In genomic region chr6:41638801-41639555, GRCh38 we compare ENCODE assay signal across 11 cellular contexts. TPM values are rescaled to one million over a fixed set of nuclear protein-coding genes. Genes with fewer than 3 reads are reported as not detected.
DNase-seq lines count a peak whose midpoint lies in the region; ATAC-seq and TF ChIP-seq lines count a peak whose summit lies in the region.
"Had no signal": no experiment of that assay in that cellular context is flagged by ENCODE, and none has a peak within 500 bp of the region (broad histone marks: within the 10 kb centered on the region; RNA-seq: fewer than 3 reads in every experiment).

No MANE protein-coding gene starts in this region.

- no peaks in the 10 kb centered on the region for H3K9me3 ChIP-seq in skeletal muscle tissue (ENCODE audit: control insufficient read depth in 3 of 3, low read length in 3 of 3)

- no peaks in the 10 kb centered on the region for H3K9me3 Mint-ChIP-seq in chondrocyte (ENCODE audit: low read depth)

- no peaks in the 10 kb centered on the region for H3K27me3 Mint-ChIP-seq in chondrocyte (ENCODE audit: low read depth)

- peaks cover 3% of the 10 kb centered on the region for H3K36me3 Mint-ChIP-seq in chondrocyte (ENCODE audit: low read depth)

- H3K4me3 Mint-ChIP-seq in chondrocyte (ENCODE audit: unreplicated experiment): peak overlapping the region; percentile 87

- DNase-seq in Kasumi-1 (lab: John Stamatoyannopoulos, UW): peak; percentile 47 to 74
- peak; percentile 83 for DNase-seq in chondrocyte (ENCODE audit: low spot score)
- no peak for DNase-seq in kidney epithelial cell (ENCODE audit: low read depth)
- DNase-seq in activated CD4-positive, alpha-beta T cell treated with anti-CD3 and anti-CD28 coated beads, Interleukin-2, amount 50 U/mL, for 4 hours: no peak
- DNase-seq in 8988T: no peak
- DNase-seq in HPDE6-E6E7 (ENCODE audit: extremely low spot score): no peak
- DNase-seq: effector CD4-positive, alpha-beta T cell; NCI-H1436 treated with DMSO at 0.1 percent for 48 hours; stimulated activated CD4-positive, alpha-beta T cell treated with anti-CD3 and anti-CD28 coated beads, Interleukin-1b, Interleukin-23, amount 100 ng/mL, for 48 hours had no signal

- no peak for ATAC-seq in GM18867 (IDR thresholded peaks at IDR 0.05; ENCODE audit: unreplicated experiment)

- H3K27ac ChIP-seq in skeletal muscle tissue (ENCODE audit: low read depth, low read length): peak overlapping the region; percentile 44

- H3K9ac ChIP-seq in skeletal muscle tissue (ENCODE audit: low read depth in 1 of 3, low read length in 3 of 3): peak overlapping the region in 1 of 3 donors; percentile 8

- TF ChIP-seq CTCF in chondrocyte (IDR thresholded peaks at IDR 0.05) (no peak), kidney epithelial cell (IDR thresholded peaks at IDR 0.05; ENCODE audit: insufficient read depth, low read length, poor library complexity, severe bottlenecking) (no peak)

- H3K36me3 ChIP-seq in kidney epithelial cell (ENCODE audit: control insufficient read depth, insufficient read depth, low read length) (no peaks in the 10 kb centered on the region), skeletal muscle tissue (ENCODE audit: control insufficient read depth in 3 of 3, insufficient read depth in 3 of 3, low read length in 3 of 3) (no peaks in the 10 kb centered on the region)

- peaks cover 12 to 16% (median 14%) of the 10 kb centered on the region in 3 donors for H3K4me1 ChIP-seq in skeletal muscle tissue (ENCODE audit: control insufficient read depth in 3 of 3, insufficient read depth in 3 of 3, low read length in 3 of 3)

- peaks cover 82% of the 10 kb centered on the region for H3K4me1 Mint-ChIP-seq in chondrocyte (ENCODE audit: low read depth)

- H3K4me3 ChIP-seq in kidney epithelial cell (ENCODE audit: low read depth, low read length) (peak overlapping the region; percentile 48), skeletal muscle tissue (ENCODE audit: low read length in 3 of 3) (peak overlapping the region; percentile 46 to 63 (median 48))

- H3K27me3 ChIP-seq in kidney epithelial cell (ENCODE audit: control insufficient read depth, insufficient read depth, low read length) (peaks cover 27% of the 10 kb centered on the region), skeletal muscle tissue (ENCODE audit: control insufficient read depth in 3 of 3, insufficient read depth in 3 of 3, low read length in 3 of 3) (peaks cover 24 to 36% (median 31%) of the 10 kb centered on the region in 3 donors)

- peak overlapping the region; percentile 83 for H3K27ac Mint-ChIP-seq in chondrocyte (ENCODE audit: unreplicated experiment)

RNA-seq across cellular contexts. Expression of gene MDFI, which starts 0.7 kb away (rescaled TPM):
- total RNA-seq in chondrocyte (31.8 to 62.6 TPM (median 33.7 TPM) in 3 replicates), kidney epithelial cell (84.6 and 99.6 TPM in 2 replicates), skeletal muscle tissue (37.1 TPM)

Comparison
In these comparisons a context has a peak if more than half of its experiments do, and no peak if none do; other contexts are left out.
1. DNase-seq: peak in Kasumi-1 (2 of 2) and chondrocyte (single experiment); none in kidney epithelial cell (single experiment), activated CD4-positive, alpha-beta T cell treated with anti-CD3 and anti-CD28 coated beads, Interleukin-2, amount 50 U/mL, for 4 hours (0 of 2), 8988T (single experiment) and HPDE6-E6E7 (single experiment).